In genomic region chr1:183635112-183635605, GRCh38 we compare ENCODE assay signal across 8 cellular contexts. TPM values are rescaled to one million over a fixed set of nuclear protein-coding genes. Genes with fewer than 3 reads are reported as not detected.
DNase-seq lines count a peak whose midpoint lies in the region; ATAC-seq and TF ChIP-seq lines count a peak whose summit lies in the region.

No MANE protein-coding gene starts in this region.

- H3K4me1 ChIP-seq in BE2C = peaks cover 8% of the 10 kb centered on the region; the same call in 1 of the 2 replicates
- peaks cover 45% of the 10 kb centered on the region for H3K4me1 ChIP-seq in neuron (ENCODE audit: insufficient read depth, low read length)

- TF ChIP-seq CTCF in BE2C (IDR thresholded peaks at IDR 0.05; ENCODE audit: low read depth, low read length) (no peak), foreskin fibroblast (IDR thresholded peaks at IDR 0.05; ENCODE audit: low read depth, low read length) (no peak)

- H3K27me3 ChIP-seq in BE2C = no peaks in the 10 kb centered on the region
- peaks cover 10% of the 10 kb centered on the region for H3K27me3 ChIP-seq in MG63
- H3K27me3 ChIP-seq in neuron (ENCODE audit: insufficient read depth, low read length) = no peaks in the 10 kb centered on the region

- DNase-seq in BE2C (peak; percentile 37), MG63 (peak; percentile 43), foreskin fibroblast (peak in 1 of 2 donors; percentile 52), HuH-7.5 (ENCODE audit: low spot score) (no peak)
- DNase-seq in activated effector memory CD4-positive, alpha-beta T cell treated with Interleukin-2 at 50 U/mL for 16 hours = peak; percentile 4

- H3K36me3 ChIP-seq in BE2C = peaks cover under 1% of the 10 kb centered on the region; the same call in 1 of the 2 replicates
- peaks cover 23% of the 10 kb centered on the region for H3K36me3 ChIP-seq in MG63
- peaks cover 9% of the 10 kb centered on the region for H3K36me3 ChIP-seq in neuron (ENCODE audit: insufficient read depth, low read length)

- peak; percentile 4 for ATAC-seq in GM21447 (IDR thresholded peaks at IDR 0.05; ENCODE audit: unreplicated experiment)
- no peak for ATAC-seq in HG03571 (IDR thresholded peaks at IDR 0.05; ENCODE audit: unreplicated experiment)

- H3K4me3 ChIP-seq in BE2C (ENCODE audit: low read depth, low read length) (peak overlapping the region; percentile 91), MG63 (peak overlapping the region; percentile 78), foreskin fibroblast (ENCODE audit: low read depth in 1 of 2, low read length in 2 of 2) (peak overlapping the region; percentile 84 to 88), neuron (ENCODE audit: low read length) (peak overlapping the region; percentile 74)

- H2AFZ ChIP-seq in neuron (ENCODE audit: low read depth, low read length) = peak overlapping the region; percentile 84

- H3K9me3 ChIP-seq in BE2C = no peaks in the 10 kb centered on the region
- H3K9me3 ChIP-seq in MG63 = no peaks in the 10 kb centered on the region
- no peaks in the 10 kb centered on the region for H3K9me3 ChIP-seq in neuron (ENCODE audit: low read length)

RNA-seq across cellular contexts. Expression of gene ARPC5, which starts 0.4 kb away (rescaled TPM):
- polyA plus RNA-seq in BE2C (2012; ENCODE audit: insufficient read depth, insufficient read length, low read depth) = 92.3 TPM
- 232 and 372 TPM in 2 replicates for total RNA-seq in MG63 (2014; rRNA removed; shearing (Covaris generic); ENCODE audit: low replicate concordance)

RNA-seq across cellular contexts. Expression of gene APOBEC4, which starts 18.0 kb away (rescaled TPM):
- not detected for polyA plus RNA-seq in BE2C (2012; ENCODE audit: insufficient read depth, insufficient read length, low read depth)
- not detected in 2 replicates for total RNA-seq in MG63 (2014; rRNA removed; shearing (Covaris generic); ENCODE audit: low replicate concordance)

RNA-seq across cellular contexts. Expression of gene NCF2, which starts 44.9 kb away (rescaled TPM):
- not detected for polyA plus RNA-seq in BE2C (2012; ENCODE audit: insufficient read depth, insufficient read length, low read depth)
- 0.53 and 0.64 TPM in 2 replicates for total RNA-seq in MG63 (2014; rRNA removed; shearing (Covaris generic); ENCODE audit: low replicate concordance)
